Comparison of ENCODE assay signal across 23 cellular contexts in the genomic region with DNA sequence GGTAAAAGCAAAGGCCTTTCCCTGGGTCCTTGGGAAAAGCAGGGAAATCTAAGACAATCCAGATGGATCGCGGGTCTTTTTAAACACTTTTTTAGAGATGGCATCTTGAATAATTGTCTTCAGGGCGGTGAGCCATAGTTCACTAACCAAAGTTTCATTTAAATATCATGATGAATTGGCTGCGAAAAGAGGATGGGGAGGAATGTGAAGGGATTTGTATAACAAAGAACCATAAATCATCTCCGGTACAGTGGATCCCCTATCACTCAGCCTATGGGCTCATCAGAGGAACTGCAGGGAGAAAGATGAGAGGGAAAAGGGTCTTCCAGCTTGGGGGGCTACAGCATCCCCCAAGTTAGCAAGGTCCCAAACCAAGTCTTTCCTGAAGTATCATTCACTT. TPM values are rescaled to one million over a fixed set of nuclear protein-coding genes. Genes with fewer than 3 reads are reported as not detected.
DNase-seq lines count a peak whose midpoint lies in the region; ATAC-seq, FAIRE-seq and TF ChIP-seq lines count a peak whose summit lies in the region.
"Had no signal": no experiment of that assay in that cellular context is flagged by ENCODE, and none has a peak within 500 bp of the region (broad histone marks: within the 10 kb centered on the region; RNA-seq: fewer than 3 reads in every experiment).

No MANE protein-coding gene starts in this region.

- DNase-seq in H7 (peak; percentile 25), brain microvascular endothelial cell (no peak), islet precursor cell (peak; percentile 16), small intestine (no peak), NCI-H69 (lab: John Stamatoyannopoulos, UW) (no peak)
- DNase-seq in activated T-cell treated with anti-CD3 and anti-CD28 coated beads, Interleukin-2, amount 50 U/mL, for 4 hours = no peak
- DNase-seq: C1 segment of cervical spinal cord; CD4-positive, CD25-positive, alpha-beta regulatory T cell; CD8-positive, alpha-beta memory T cell; COR-L47; DMS 273 treated with DMSO at 0.1 percent for 48 hours; DMS53; GDM1; HCEC 1CT; IMR-90; KBM-7 had no signal

- no peaks in the 10 kb centered on the region for H3K9me3 Mint-ChIP-seq in activated T-cell treated with anti-CD3 and anti-CD28 coated beads, Interleukin-2, amount 50 U/mL, for 4 hours
- H3K9me3 Mint-ChIP-seq: CD4-positive, CD25-positive, alpha-beta regulatory T cell; CD8-positive, alpha-beta memory T cell had no signal

- FAIRE-seq in small intestine (lab: Jason Lieb, UNC) = no peak
- FAIRE-seq: GM12892, GM18507, H1, HTR-8/SVneo had no signal

- 75 to 91% (median 90%) methylated on average over 5 of the region's 5 CpGs for WGBS in small intestine, 3 donors

- peaks cover 7% of the 10 kb centered on the region for H3K27me3 Mint-ChIP-seq in activated T-cell treated with anti-CD3 and anti-CD28 coated beads, Interleukin-2, amount 50 U/mL, for 4 hours (ENCODE audit: low read depth)

- H3K4me3 ChIP-seq in H7 (ENCODE audit: insufficient read depth, low read depth, low read length) (no peak overlapping the region), brain microvascular endothelial cell (ENCODE audit: low read depth, low read length) (no peak overlapping the region), small intestine (ENCODE audit: low read depth in 1 of 2, low read length in 2 of 2) (no peak overlapping the region)

- H3K4me1 Mint-ChIP-seq in activated T-cell treated with anti-CD3 and anti-CD28 coated beads, Interleukin-2, amount 50 U/mL, for 4 hours (ENCODE audit: low read depth) = no peaks in the 10 kb centered on the region
- H3K4me1 Mint-ChIP-seq: B cell; CD4-positive, CD25-positive, alpha-beta regulatory T cell; CD8-positive, alpha-beta memory T cell had no signal

- ATAC-seq in GM21360 (IDR thresholded peaks at IDR 0.05; ENCODE audit: unreplicated experiment) (no peak), HG02610 (IDR thresholded peaks at IDR 0.05; ENCODE audit: unreplicated experiment) (no peak)
- no peak for ATAC-seq in activated T-cell treated with anti-CD3 and anti-CD28 coated beads, Interleukin-2, amount 50 U/mL, for 4 hours

- peaks cover 0 to 9% of the 10 kb centered on the region in 2 donors for H3K4me1 ChIP-seq in small intestine (ENCODE audit: control insufficient read depth in 2 of 2, insufficient read depth in 1 of 2, low read depth in 1 of 2, low read length in 1 of 2)

- TF ChIP-seq CTCF in brain microvascular endothelial cell (IDR thresholded peaks at IDR 0.05; ENCODE audit: low read depth, low read length, missing control alignments) = peak; percentile 19

- no peak overlapping the region for H3K4me3 Mint-ChIP-seq in activated T-cell treated with anti-CD3 and anti-CD28 coated beads, Interleukin-2, amount 50 U/mL, for 4 hours
- H3K4me3 Mint-ChIP-seq: B cell; CD4-positive, CD25-positive, alpha-beta regulatory T cell; CD8-positive, alpha-beta memory T cell had no signal

- H3K27me3 ChIP-seq in H7 (ENCODE audit: control insufficient read depth, insufficient read depth, low read length) (no peaks in the 10 kb centered on the region), brain microvascular endothelial cell (replicated peaks) (no peaks in the 10 kb centered on the region), small intestine (ENCODE audit: control insufficient read depth in 2 of 2, insufficient read depth in 2 of 2, low read length in 2 of 2) (no peaks in the 10 kb centered on the region)

- in situ Hi-C loops in brain microvascular endothelial cell (cut with HindIII; ENCODE audit: low pct_ligation_motif_present, low sequenced_read_pairs) = no loop called here

- no peaks in the 10 kb centered on the region for H3K36me3 Mint-ChIP-seq in activated T-cell treated with anti-CD3 and anti-CD28 coated beads, Interleukin-2, amount 50 U/mL, for 4 hours (ENCODE audit: insufficient read depth)
- H3K36me3 Mint-ChIP-seq: CD4-positive, CD25-positive, alpha-beta regulatory T cell; CD8-positive, alpha-beta memory T cell had no signal

- no peak overlapping the region for H3K27ac ChIP-seq in brain microvascular endothelial cell
- H3K27ac ChIP-seq in small intestine (ENCODE audit: low read depth in 1 of 2, low read length in 1 of 2) = peak overlapping the region; percentile 49 to 52

- H3K36me3 ChIP-seq in H7 (replicated peaks; ENCODE audit: control insufficient read depth, insufficient read depth, low read length) (no peaks in the 10 kb centered on the region), brain microvascular endothelial cell (replicated peaks) (no peaks in the 10 kb centered on the region), small intestine (ENCODE audit: control insufficient read depth in 2 of 2, insufficient read depth in 2 of 2, low read length in 2 of 2) (no peaks in the 10 kb centered on the region)

- no peaks in the 10 kb centered on the region for H3K9me3 ChIP-seq in small intestine (ENCODE audit: control insufficient read depth, low read depth)

RNA-seq across cellular contexts. Expression of gene DDX52, which starts 16.6 kb away (rescaled TPM):
- 23.6 and 30.8 TPM in 2 replicates for total RNA-seq in H7 (2014; rRNA removed; shearing (Covaris generic))
- 10 to 100 TPM; 16.8 to 18.1 (median 17.1) TPM for polyA plus RNA-seq in small intestine
- 10 to 100 TPM; 34.1 to 43.4 (median 36.2) TPM for total RNA-seq in activated T-cell treated with anti-CD3 and anti-CD28 coated beads, Interleukin-2, amount 50 U/mL, for 4 hours

RNA-seq across cellular contexts. Expression of gene SYNRG, which starts 50.7 kb away (rescaled TPM):
- total RNA-seq in H7 (2014; rRNA removed; shearing (Covaris generic)) = 7.7 and 8.2 TPM in 2 replicates
- 1 to 10 TPM; 7.6 to 9.7 (median 8.7) TPM for polyA plus RNA-seq in small intestine
- 10 to 100 TPM; 34.9 to 42.5 (median 36.7) TPM for total RNA-seq in activated T-cell treated with anti-CD3 and anti-CD28 coated beads, Interleukin-2, amount 50 U/mL, for 4 hours

Comparison
In these comparisons a context has a peak if more than half of its experiments do, and no peak if none do; other contexts are left out.
1. DNase-seq: peak in H7 (single experiment) and islet precursor cell (single experiment); none in brain microvascular endothelial cell (single experiment), small intestine (single experiment), activated T-cell treated with anti-CD3 and anti-CD28 coated beads, Interleukin-2, amount 50 U/mL, for 4 hours (single experiment) and NCI-H69 (single experiment).